ENCODE assay signal across 21 cellular contexts in the genomic region with DNA sequence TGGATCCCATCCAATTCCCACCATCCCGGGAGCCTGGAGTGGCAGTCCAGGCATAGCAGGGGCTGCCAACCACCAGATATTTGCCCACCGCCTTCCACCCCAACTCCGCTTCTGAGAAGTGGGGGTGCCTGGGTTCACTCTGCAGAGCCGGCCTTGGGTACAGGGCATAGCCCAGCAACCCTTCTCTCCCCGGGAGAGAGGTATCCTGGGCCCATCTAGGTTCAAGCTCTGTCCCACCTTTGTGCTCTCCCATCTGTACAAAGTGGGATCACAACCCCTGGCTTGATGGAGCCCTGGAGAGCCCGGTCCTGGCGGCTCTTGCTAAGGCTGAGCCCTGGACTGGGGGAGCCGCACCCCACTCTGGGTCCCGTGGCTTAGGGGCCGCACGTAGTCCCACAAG. TPM values are rescaled to one million over a fixed set of nuclear protein-coding genes. Genes with fewer than 3 reads are reported as not detected.
DNase-seq lines count a peak whose midpoint lies in the region; ATAC-seq and TF ChIP-seq lines count a peak whose summit lies in the region.
"Had no signal": no experiment of that assay in that cellular context is flagged by ENCODE, and none has a peak within 500 bp of the region (broad histone marks: within the 10 kb centered on the region; RNA-seq: fewer than 3 reads in every experiment).

No MANE protein-coding gene starts in this region.

- H3K4me1 ChIP-seq in Panc1 (ENCODE audit: control insufficient read depth, insufficient read depth, low read length), result peaks cover 58% of the 10 kb centered on the region
- peaks cover 11% of the 10 kb centered on the region for H3K4me1 ChIP-seq in adipocyte (ENCODE audit: control insufficient read depth, insufficient read depth, low read length)
- H3K4me1 ChIP-seq: gastrocnemius medialis had no signal

- no peaks in the 10 kb centered on the region for H3K27me3 Mint-ChIP-seq in activated CD4-positive, alpha-beta memory T cell treated with anti-CD3 and anti-CD28 coated beads for 36 hours
- no peaks in the 10 kb centered on the region for H3K27me3 Mint-ChIP-seq in activated T-cell treated with anti-CD3 and anti-CD28 coated beads, Interleukin-2, amount 50 U/mL, for 24 hours
- H3K27me3 Mint-ChIP-seq: activated B cell treated with CpG ODN at 0.5 μM for 24 hours, brain had no signal

- BruUV-seq in Panc1 (replicated peaks; lab: Mats Ljungman, UMichigan), result no TSS peak

- DNase-seq in Panc1 (ENCODE audit: low read depth, low spot score) (no peak), adipocyte (ENCODE audit: low read depth) (no peak), UCSD-AML1 (lab: John Stamatoyannopoulos, UW; ENCODE audit: unreplicated experiment) (no peak), G401 (ENCODE audit: low spot score) (no peak)
- DNase-seq in activated CD4-positive, alpha-beta memory T cell treated with anti-CD3 and anti-CD28 coated beads for 36 hours, result no peak
- no peak for DNase-seq in activated T-cell treated with anti-CD3 and anti-CD28 coated beads, Interleukin-2, amount 50 U/mL, for 24 hours
- DNase-seq: activated B cell treated with CpG ODN at 0.5 μM for 24 hours; activated CD4-positive, alpha-beta T cell treated with anti-CD3 and anti-CD28 coated beads, Interleukin-2, amount 50 U/mL, for 48 hours; activated gamma-delta T cell; effector CD8-positive, alpha-beta T cell; gastrocnemius medialis; mucosa of descending colon; NCI-H2227 treated with DMSO at 0.1 percent for 48 hours; NCI-H748 treated with DMSO at 0.1 percent for 48 hours; stimulated activated CD4-positive, alpha-beta T cell treated with anti-CD3 and anti-CD28 coated beads, Interleukin-15, amount 100 ng/mL, for 24 hours; T1000 had no signal

- H3K36me3 Mint-ChIP-seq in activated CD4-positive, alpha-beta memory T cell treated with anti-CD3 and anti-CD28 coated beads for 36 hours, result no peaks in the 10 kb centered on the region
- no peaks in the 10 kb centered on the region for H3K36me3 Mint-ChIP-seq in activated T-cell treated with anti-CD3 and anti-CD28 coated beads, Interleukin-2, amount 50 U/mL, for 24 hours (ENCODE audit: low read depth)
- H3K36me3 Mint-ChIP-seq: CD14-positive monocyte had no signal

- peak overlapping the region; percentile 90 for H3K27ac ChIP-seq in Panc1 (ENCODE audit: low read length)
- peak overlapping the region; percentile 96 for H3K27ac ChIP-seq in layer of hippocampus (ENCODE audit: low read depth, low read length)
- peak overlapping the region; percentile 86 for H3K27ac ChIP-seq in temporal lobe (ENCODE audit: low read depth, low read length)
- H3K27ac ChIP-seq: gastrocnemius medialis had no signal

- in situ Hi-C loops in Panc1 (cut with HindIII; ENCODE audit: low pct_unique_long_range_greater_than_20kb, low sequenced_read_pairs), result no loop called here
- in situ Hi-C loops in G401 (cut with HindIII; ENCODE audit: low sequenced_read_pairs), result no loop called here

- no peak overlapping the region for H3K4me3 Mint-ChIP-seq in activated CD4-positive, alpha-beta memory T cell treated with anti-CD3 and anti-CD28 coated beads for 36 hours
- H3K4me3 Mint-ChIP-seq in activated T-cell treated with anti-CD3 and anti-CD28 coated beads, Interleukin-2, amount 50 U/mL, for 24 hours, result no peak overlapping the region
- H3K4me3 Mint-ChIP-seq: activated B cell treated with CpG ODN at 0.5 μM for 24 hours, brain, CD14-positive monocyte had no signal

- H3K9me3 ChIP-seq in Panc1 (ENCODE audit: control insufficient read depth, insufficient read depth, low read depth, low read length) (no peaks in the 10 kb centered on the region), adipocyte (ENCODE audit: control insufficient read depth, low read length) (no peaks in the 10 kb centered on the region)
- H3K9me3 ChIP-seq: gastrocnemius medialis, mucosa of descending colon had no signal

- POLR2A ChIA-PET in Panc1 (lab: Charles Lee), result no interaction called here
- POLR2A ChIA-PET in activated CD4-positive, alpha-beta memory T cell treated with anti-CD3 and anti-CD28 coated beads for 36 hours (lab: Charles Lee), result no interaction called here

- no peaks in the 10 kb centered on the region for H3K9me3 Mint-ChIP-seq in activated CD4-positive, alpha-beta memory T cell treated with anti-CD3 and anti-CD28 coated beads for 36 hours
- H3K9me3 Mint-ChIP-seq in activated T-cell treated with anti-CD3 and anti-CD28 coated beads, Interleukin-2, amount 50 U/mL, for 24 hours, result no peaks in the 10 kb centered on the region
- H3K9me3 Mint-ChIP-seq: activated B cell treated with CpG ODN at 0.5 μM for 24 hours, brain, CD14-positive monocyte had no signal

- H3K27ac Mint-ChIP-seq in activated CD4-positive, alpha-beta memory T cell treated with anti-CD3 and anti-CD28 coated beads for 36 hours, result no peak overlapping the region
- no peak overlapping the region for H3K27ac Mint-ChIP-seq in activated T-cell treated with anti-CD3 and anti-CD28 coated beads, Interleukin-2, amount 50 U/mL, for 24 hours
- H3K27ac Mint-ChIP-seq: activated B cell treated with CpG ODN at 0.5 μM for 24 hours, brain had no signal

- no peaks in the 10 kb centered on the region for H3K4me1 Mint-ChIP-seq in activated CD4-positive, alpha-beta memory T cell treated with anti-CD3 and anti-CD28 coated beads for 36 hours (ENCODE audit: low read depth)
- no peaks in the 10 kb centered on the region for H3K4me1 Mint-ChIP-seq in activated T-cell treated with anti-CD3 and anti-CD28 coated beads, Interleukin-2, amount 50 U/mL, for 24 hours (ENCODE audit: low read depth)
- H3K4me1 Mint-ChIP-seq: activated B cell treated with CpG ODN at 0.5 μM for 24 hours, CD14-positive monocyte had no signal

- H3K27me3 ChIP-seq in Panc1 (ENCODE audit: control insufficient read depth, insufficient read depth, low read length) (no peaks in the 10 kb centered on the region), adipocyte (replicated peaks; ENCODE audit: control insufficient read depth, insufficient read depth, low read length) (no peaks in the 10 kb centered on the region), layer of hippocampus (ENCODE audit: control insufficient read depth, insufficient read depth, low read length) (no peaks in the 10 kb centered on the region)
- H3K27me3 ChIP-seq: gastrocnemius medialis had no signal

- TF ChIP-seq CTCF in Panc1 (IDR thresholded peaks at IDR 0.05), result no peak

- peak; percentile 45 for ATAC-seq in Panc1
- ATAC-seq: esophagus mucosa, gastrocnemius medialis had no signal

- CTCF ChIA-PET in Panc1 (lab: Charles Lee), result interaction anchor here (0.6 kb wide), 1 partner anchor 57 kb away, joined by 3 read pairs; no protein-coding TSS in a partner anchor
- CTCF ChIA-PET in activated CD4-positive, alpha-beta memory T cell treated with anti-CD3 and anti-CD28 coated beads for 36 hours (lab: Charles Lee), result no interaction called here

- H3K36me3 ChIP-seq in Panc1 (ENCODE audit: control insufficient read depth, insufficient read depth, low read length) (no peaks in the 10 kb centered on the region; the same call in 1 of the 2 replicates), adipocyte (ENCODE audit: control insufficient read depth, insufficient read depth, low read length, severe bottlenecking) (peaks cover 11% of the 10 kb centered on the region)
- H3K36me3 ChIP-seq: gastrocnemius medialis had no signal

- H3K4me3 ChIP-seq in Panc1 (ENCODE audit: low read depth in 2 of 2, low read length in 2 of 2) (no peak overlapping the region), adipocyte (ENCODE audit: low read length) (no peak overlapping the region)
- H3K4me3 ChIP-seq: gastrocnemius medialis, mucosa of descending colon had no signal

- intact Hi-C loops in Panc1 (cut with micrococcal nuclease; ENCODE audit: unreplicated experiment), result no loop called here
- intact Hi-C loops in activated CD4-positive, alpha-beta memory T cell treated with anti-CD3 and anti-CD28 coated beads for 36 hours (cut with micrococcal nuclease), result no loop called here

- peak overlapping the region; percentile 69 for H3K9ac ChIP-seq in adipocyte (ENCODE audit: low read length)

RNA-seq across cellular contexts. Expression of a gene that starts 12.2 kb away (rescaled TPM):
- total RNA-seq in Panc1 (2021; ENCODE audit: unreplicated experiment) (144 TPM), temporal lobe (4.7 TPM)
- 127 TPM for polyA plus RNA-seq in Panc1 (2012; ENCODE audit: insufficient read length)
- total RNA-seq in activated CD4-positive, alpha-beta memory T cell treated with anti-CD3 and anti-CD28 coated beads for 36 hours, result 1 to 10 TPM; 4.3 to 6.0 TPM
- total RNA-seq in G401 (2014; rRNA removed; shearing (Covaris generic)), result 12.3 and 13.0 TPM in 2 replicates

RNA-seq across cellular contexts. Expression of a gene that starts 57.1 kb away (rescaled TPM):
- total RNA-seq in Panc1 (2021; ENCODE audit: unreplicated experiment) (173 TPM), temporal lobe (32.2 TPM)
- 196 TPM for polyA plus RNA-seq in Panc1 (2012; ENCODE audit: insufficient read length)
- 10 to 100 TPM; 86.4 to 92.5 TPM for total RNA-seq in activated CD4-positive, alpha-beta memory T cell treated with anti-CD3 and anti-CD28 coated beads for 36 hours
- total RNA-seq in G401 (2014; rRNA removed; shearing (Covaris generic)), result 96.8 and 104 TPM in 2 replicates

Comparison
In these comparisons a context has a peak if more than half of its experiments do, and no peak if none do; other contexts are left out.
1. RNA of a gene that starts 12.2 kb away (total RNA-seq): 144 TPM in Panc1 (single experiment); 12.3 to 13.0 TPM in G401, 4.3 to 6.0 TPM in activated CD4-positive, alpha-beta memory T cell treated with anti-CD3 and anti-CD28 coated beads for 36 hours and 4.7 TPM in temporal lobe (single experiment); every median in the first group is over 10 times any median in the second.
2. Peak in every context shown above with its lines, with median percentiles within 50 percentile points of each other: H3K27ac ChIP-seq.